16 cellular contexts compared by ENCODE assay signal in genomic region chr5:112703866-112704820, GRCh38. TPM values are rescaled to one million over a fixed set of nuclear protein-coding genes. Genes with fewer than 3 reads are reported as not detected.
DNase-seq lines count a peak whose midpoint lies in the region; ATAC-seq lines count a peak whose summit lies in the region.
"Had no signal": no experiment of that assay in that cellular context is flagged by ENCODE, and none has a peak within 500 bp of the region (broad histone marks: within the 10 kb centered on the region; RNA-seq: fewer than 3 reads in every experiment).

No MANE protein-coding gene starts in this region.

- no peak overlapping the region for H2BK12ac ChIP-seq in trophoblast cell (ENCODE audit: low read length)

- WGBS in trophoblast cell (ENCODE audit: extremely low coverage, insufficient coverage, insufficient read length) = no CpG with 5 or more reads among the region's 7 CpGs

- H3K4me3 ChIP-seq in trophoblast cell (ENCODE audit: low read depth, low read length) = peak overlapping the region; percentile 56
- H3K4me3 ChIP-seq: neural progenitor cell had no signal

- H3K27me3 Mint-ChIP-seq in activated T-helper 1 cell treated with anti-CD3 and anti-CD28 coated beads, Interleukin-12 subunit alpha, Interleukin-12 subunit beta, Interleukin-2, Interleukin-4 antibody, amounts not matched to agents 30 ng/mL and 10 ng/mL and 1 ng/mL, durations not matched to agents 14 hours and 24 hours and 36 hours (ENCODE audit: insufficient read depth) = peaks cover 12% of the 10 kb centered on the region

- H3K27ac Mint-ChIP-seq in activated T-helper 1 cell treated with anti-CD3 and anti-CD28 coated beads, Interleukin-12 subunit alpha, Interleukin-12 subunit beta, Interleukin-2, Interleukin-4 antibody, amounts not matched to agents 30 ng/mL and 10 ng/mL and 1 ng/mL, durations not matched to agents 14 hours and 24 hours and 36 hours = no peak overlapping the region
- H3K27ac Mint-ChIP-seq: neural progenitor cell had no signal

- no peak overlapping the region for H4K91ac ChIP-seq in trophoblast cell (ENCODE audit: low read depth, low read length)

- ATAC-seq in HG03159 (IDR thresholded peaks at IDR 0.05; ENCODE audit: unreplicated experiment) = no peak

- H2AK5ac ChIP-seq in trophoblast cell (ENCODE audit: low read length) = no peak overlapping the region

- no peaks in the 10 kb centered on the region for H3K27me3 ChIP-seq in trophoblast cell (ENCODE audit: insufficient read depth, low read length)
- H3K27me3 ChIP-seq: neural progenitor cell had no signal

- no peak overlapping the region for H3K14ac ChIP-seq in trophoblast cell (ENCODE audit: low read length)

- H3K4me1 ChIP-seq in trophoblast cell (ENCODE audit: control insufficient read depth in 1 of 2, insufficient read depth in 2 of 2, low read length in 2 of 2) = peaks cover 3% of the 10 kb centered on the region in 2 experiments

- H2AFZ ChIP-seq in trophoblast cell (ENCODE audit: insufficient read depth, low read length, poor library complexity) = no peak overlapping the region
- H2AFZ ChIP-seq: neural progenitor cell had no signal

- no peaks in the 10 kb centered on the region for H3K9me3 Mint-ChIP-seq in activated T-helper 1 cell treated with anti-CD3 and anti-CD28 coated beads, Interleukin-12 subunit alpha, Interleukin-12 subunit beta, Interleukin-2, Interleukin-4 antibody, amounts not matched to agents 30 ng/mL and 10 ng/mL and 1 ng/mL, durations not matched to agents 14 hours and 24 hours and 36 hours
- H3K9me3 Mint-ChIP-seq: neural progenitor cell had no signal

- peaks cover 2% of the 10 kb centered on the region for H3K9me3 ChIP-seq in trophoblast cell (ENCODE audit: insufficient read depth, low read depth, low read length)

- no peak overlapping the region for H3K4me3 Mint-ChIP-seq in activated T-helper 1 cell treated with anti-CD3 and anti-CD28 coated beads, Interleukin-12 subunit alpha, Interleukin-12 subunit beta, Interleukin-2, Interleukin-4 antibody, amounts not matched to agents 30 ng/mL and 10 ng/mL and 1 ng/mL, durations not matched to agents 14 hours and 24 hours and 36 hours
- H3K4me3 Mint-ChIP-seq: neural progenitor cell had no signal

- H3K79me1 ChIP-seq in trophoblast cell (ENCODE audit: low read length) = peaks cover 9% of the 10 kb centered on the region

- H2BK120ac ChIP-seq in trophoblast cell (ENCODE audit: insufficient read depth, low read length, poor library complexity) = no peak overlapping the region

- DNase-seq in DMS79 treated with DMSO at 0.1 percent for 48 hours (lab: John Stamatoyannopoulos, UW) = peak; percentile 7
- no peak for DNase-seq in DMS79 (lab: John Stamatoyannopoulos, UW)
- peak; percentile 45 for DNase-seq in RPMI7951 (ENCODE audit: low read depth)
- DNase-seq in fibroblast of gingiva (ENCODE audit: low read depth) = peak; percentile 39
- DNase-seq in trophoblast cell = no peak
- no peak for DNase-seq in posterior vena cava (ENCODE audit: low spot score)
- DNase-seq in activated T-helper 1 cell treated with anti-CD3 and anti-CD28 coated beads, Interleukin-12 subunit alpha, Interleukin-12 subunit beta, Interleukin-2, Interleukin-4 antibody, amounts not matched to agents 30 ng/mL and 10 ng/mL and 1 ng/mL, durations not matched to agents 14 hours and 24 hours and 36 hours (ENCODE audit: low spot score) = no peak
- DNase-seq: activated CD4-positive, alpha-beta T cell treated with anti-CD3 and anti-CD28 coated beads for 48 hours; activated naive CD4-positive, alpha-beta T cell treated with anti-CD3 and anti-CD28 coated beads, Interleukin-2, amount 50 U/mL, for 16 hours; DND-41; effector CD4-positive, alpha-beta T cell; NCI-H1048; stimulated activated CD4-positive, alpha-beta T cell treated with anti-CD3 and anti-CD28 coated beads, Interleukin-2, amount 100 ng/mL, for 48 hours had no signal

- peaks cover 7% of the 10 kb centered on the region for H3K79me2 ChIP-seq in trophoblast cell (ENCODE audit: control insufficient read depth, insufficient read depth, low read length, poor library complexity)

- H2BK5ac ChIP-seq in trophoblast cell (ENCODE audit: low read depth, low read length, poor library complexity) = no peak overlapping the region

- H4K12ac ChIP-seq in trophoblast cell (ENCODE audit: low read depth, low read length) = no peak overlapping the region

- peaks cover 23% of the 10 kb centered on the region for H3K4me1 Mint-ChIP-seq in activated T-helper 1 cell treated with anti-CD3 and anti-CD28 coated beads, Interleukin-12 subunit alpha, Interleukin-12 subunit beta, Interleukin-2, Interleukin-4 antibody, amounts not matched to agents 30 ng/mL and 10 ng/mL and 1 ng/mL, durations not matched to agents 14 hours and 24 hours and 36 hours (ENCODE audit: low read depth)

- H3K36me3 ChIP-seq in trophoblast cell (ENCODE audit: control insufficient read depth in 1 of 2, insufficient read depth in 2 of 2, low read length in 2 of 2) = no peaks in the 10 kb centered on the region
- H3K36me3 ChIP-seq: neural progenitor cell had no signal

- no peaks in the 10 kb centered on the region for H3K36me3 Mint-ChIP-seq in activated T-helper 1 cell treated with anti-CD3 and anti-CD28 coated beads, Interleukin-12 subunit alpha, Interleukin-12 subunit beta, Interleukin-2, Interleukin-4 antibody, amounts not matched to agents 30 ng/mL and 10 ng/mL and 1 ng/mL, durations not matched to agents 14 hours and 24 hours and 36 hours (ENCODE audit: low read depth)
- H3K36me3 Mint-ChIP-seq: neural progenitor cell had no signal

- H3K4ac ChIP-seq in trophoblast cell (ENCODE audit: low read depth, low read length) = no peak overlapping the region

- no peak overlapping the region for H3K27ac ChIP-seq in trophoblast cell (ENCODE audit: low read depth, low read length)
- H3K27ac ChIP-seq: neural progenitor cell, RWPE1 had no signal

- intact Hi-C loops in posterior vena cava (cut with DNase I) = no loop called here
- intact Hi-C loops in activated T-helper 1 cell treated with anti-CD3 and anti-CD28 coated beads, Interleukin-12 subunit alpha, Interleukin-12 subunit beta, Interleukin-2, Interleukin-4 antibody, amounts not matched to agents 30 ng/mL and 10 ng/mL and 1 ng/mL, durations not matched to agents 14 hours and 24 hours and 36 hours (cut with micrococcal nuclease) = loop anchor here (10.0 kb wide), 1 partner anchor 1609 kb away; the partner anchor contains the start of gene WDR36

- H4K8ac ChIP-seq in trophoblast cell (ENCODE audit: low read depth, low read length) = no peak overlapping the region

- no peak overlapping the region for H3K23ac ChIP-seq in trophoblast cell (ENCODE audit: low read length)

- no peak overlapping the region for H3K9ac ChIP-seq in trophoblast cell (ENCODE audit: low read length)
- H3K9ac ChIP-seq: neural progenitor cell had no signal

- no peak overlapping the region for H3K4me2 ChIP-seq in trophoblast cell (ENCODE audit: low read length)
- H3K4me2 ChIP-seq: neural progenitor cell had no signal

- no peak overlapping the region for H3K18ac ChIP-seq in trophoblast cell (ENCODE audit: low read length)

RNA-seq across cellular contexts. Expression of gene APC, which starts 33.5 kb away (rescaled TPM):
- 22.6 and 23.4 TPM in 2 replicates for total RNA-seq in RPMI7951 (2014; rRNA removed; shearing (Covaris generic))
- polyA plus RNA-seq in trophoblast cell (2013) = 10.6 and 11.3 TPM in 2 replicates
- total RNA-seq in posterior vena cava = 10 to 100 TPM; 48.3 to 50.1 TPM
- total RNA-seq in activated T-helper 1 cell treated with anti-CD3 and anti-CD28 coated beads, Interleukin-12 subunit alpha, Interleukin-12 subunit beta, Interleukin-2, Interleukin-4 antibody, amounts not matched to agents 30 ng/mL and 10 ng/mL and 1 ng/mL, durations not matched to agents 14 hours and 24 hours and 36 hours = 20.3 and 24.4 TPM in 2 replicates

Comparison
In these comparisons a context has a peak if more than half of its experiments do, and no peak if none do; other contexts are left out.
1. DNase-seq: peak in DMS79 treated with DMSO at 0.1 percent for 48 hours (single experiment), RPMI7951 (single experiment) and fibroblast of gingiva (single experiment); none in DMS79 (single experiment), trophoblast cell (0 of 2), posterior vena cava (single experiment) and activated T-helper 1 cell treated with anti-CD3 and anti-CD28 coated beads, Interleukin-12 subunit alpha, Interleukin-12 subunit beta, Interleukin-2, Interleukin-4 antibody, amounts not matched to agents 30 ng/mL and 10 ng/mL and 1 ng/mL, durations not matched to agents 14 hours and 24 hours and 36 hours (single experiment).